In genomic region chr17:78126895-78127239, GRCh38 we compare ENCODE assay signal across 8 cellular contexts. TPM values are rescaled to one million over a fixed set of nuclear protein-coding genes. Genes with fewer than 3 reads are reported as not detected.
DNase-seq lines count a peak whose midpoint lies in the region; ATAC-seq and TF ChIP-seq lines count a peak whose summit lies in the region.

No MANE protein-coding gene starts in this region.

- H3K27ac ChIP-seq in caudate nucleus (ENCODE audit: low read depth, low read length), result peak overlapping the region; percentile 98
- H3K27ac ChIP-seq in muscle layer of duodenum (ENCODE audit: low read length), result no peak overlapping the region

- H3K4me3 ChIP-seq in muscle layer of duodenum (ENCODE audit: low read depth in 1 of 2, low read length in 2 of 2), result peak overlapping the region; percentile 46 to 77

- peak overlapping the region; percentile 89 for H3K27ac Mint-ChIP-seq in stimulated activated naive CD8-positive, alpha-beta T cell treated with anti-CD3 and anti-CD28 coated beads, Interleukin-15, Interleukin-2, amounts not matched to agents 100 ng/mL and 50 ng/mL, for 24 hours
- H3K27ac Mint-ChIP-seq in HFFc6, result no peak overlapping the region

- H3K36me3 ChIP-seq in muscle layer of duodenum (ENCODE audit: control insufficient read depth in 1 of 2, insufficient read depth in 2 of 2, low read length in 2 of 2), result peaks cover 0 to 3% of the 10 kb centered on the region in 2 donors

- H3K4me3 Mint-ChIP-seq in stimulated activated naive CD8-positive, alpha-beta T cell treated with anti-CD3 and anti-CD28 coated beads, Interleukin-15, Interleukin-2, amounts not matched to agents 100 ng/mL and 50 ng/mL, for 24 hours, result peak overlapping the region; percentile 89
- H3K4me3 Mint-ChIP-seq in HFFc6, result no peak overlapping the region

- TF ChIP-seq CTCF in HFFc6 (IDR thresholded peaks at IDR 0.05), result no peak

- peaks cover 27% of the 10 kb centered on the region for H3K36me3 Mint-ChIP-seq in stimulated activated naive CD8-positive, alpha-beta T cell treated with anti-CD3 and anti-CD28 coated beads, Interleukin-15, Interleukin-2, amounts not matched to agents 100 ng/mL and 50 ng/mL, for 24 hours (ENCODE audit: low read depth)
- no peaks in the 10 kb centered on the region for H3K36me3 Mint-ChIP-seq in HFFc6 (ENCODE audit: low read depth)

- H3K9me3 ChIP-seq in muscle layer of duodenum (ENCODE audit: control insufficient read depth in 1 of 2, low read length in 2 of 2), result no peaks in the 10 kb centered on the region

- H3K4me1 Mint-ChIP-seq in stimulated activated naive CD8-positive, alpha-beta T cell treated with anti-CD3 and anti-CD28 coated beads, Interleukin-15, Interleukin-2, amounts not matched to agents 100 ng/mL and 50 ng/mL, for 24 hours (ENCODE audit: low read depth), result peaks cover 71% of the 10 kb centered on the region
- H3K4me1 Mint-ChIP-seq in HFFc6 (ENCODE audit: low read depth), result 0 out of 2 replicates have a peak, but pooled peaks cover 5% of the 10 kb centered on the region

- H3K9me3 Mint-ChIP-seq in stimulated activated naive CD8-positive, alpha-beta T cell treated with anti-CD3 and anti-CD28 coated beads, Interleukin-15, Interleukin-2, amounts not matched to agents 100 ng/mL and 50 ng/mL, for 24 hours, result no peaks in the 10 kb centered on the region
- no peaks in the 10 kb centered on the region for H3K9me3 Mint-ChIP-seq in HFFc6

- no peaks in the 10 kb centered on the region for H3K27me3 Mint-ChIP-seq in stimulated activated naive CD8-positive, alpha-beta T cell treated with anti-CD3 and anti-CD28 coated beads, Interleukin-15, Interleukin-2, amounts not matched to agents 100 ng/mL and 50 ng/mL, for 24 hours
- H3K27me3 Mint-ChIP-seq in HFFc6 (ENCODE audit: insufficient read depth), result peaks cover 18% of the 10 kb centered on the region

- DNase-seq in stimulated activated naive CD8-positive, alpha-beta T cell treated with anti-CD3 and anti-CD28 coated beads, Interleukin-15, Interleukin-2, amounts not matched to agents 100 U/mL and 50 U/mL, for 24 hours, result no peak
- DNase-seq in caudate nucleus (lab: John Stamatoyannopoulos, UW) (no peak), NCI-H2107 (lab: John Stamatoyannopoulos, UW) (no peak), NCI-H1436 (lab: John Stamatoyannopoulos, UW) (no peak), HFFc6 (no peak)

- ATAC-seq in stimulated activated naive CD8-positive, alpha-beta T cell treated with anti-CD3 and anti-CD28 coated beads, Interleukin-15, Interleukin-2, amounts not matched to agents 100 U/mL and 50 U/mL, for 24 hours, result no peak
- ATAC-seq in GM19452 (IDR thresholded peaks at IDR 0.05; ENCODE audit: unreplicated experiment), result no peak

- H3K27me3 ChIP-seq in muscle layer of duodenum (ENCODE audit: low read depth, low read length), result no peaks in the 10 kb centered on the region

- H3K4me1 ChIP-seq in muscle layer of duodenum (ENCODE audit: control insufficient read depth in 1 of 2, insufficient read depth in 2 of 2, low read length in 2 of 2), result peaks cover 10 to 64% of the 10 kb centered on the region in 2 donors

RNA-seq across cellular contexts. Expression of gene TMC6, which starts 1.7 kb away (rescaled TPM):
- under 1 TPM in 2 of 6 experiments, not detected in 4; 0.20 to 0.59 TPM for total RNA-seq in HFFc6 (2021; fragmentation: NEBNext Ultra II Directional; extraction: Animal tissue kit (Norgen Biotek cat#: 25700))

RNA-seq across cellular contexts. Expression of gene TMC8, which starts 3.7 kb away (rescaled TPM):
- total RNA-seq in HFFc6 (2021; fragmentation: NEBNext Ultra II Directional; extraction: Animal tissue kit (Norgen Biotek cat#: 25700)), result not detected

RNA-seq across cellular contexts. Expression of gene C17orf99, which starts 19.3 kb away (rescaled TPM):
- total RNA-seq in HFFc6 (2021; fragmentation: NEBNext Ultra II Directional; extraction: Animal tissue kit (Norgen Biotek cat#: 25700)), result not detected

RNA-seq across cellular contexts. Expression of gene SYNGR2, which starts 41.5 kb away (rescaled TPM):
- total RNA-seq in HFFc6 (2021; fragmentation: NEBNext Ultra II Directional; extraction: Animal tissue kit (Norgen Biotek cat#: 25700)), result 100 to 1,000 TPM in 1 of 6 experiments, 10 to 100 TPM in 5; 44.6 to 104 (median 54.7) TPM

RNA-seq across cellular contexts. Expression of gene TK1, which starts 60.0 kb away (rescaled TPM):
- total RNA-seq in HFFc6 (2021; fragmentation: NEBNext Ultra II Directional; extraction: Animal tissue kit (Norgen Biotek cat#: 25700)), result 100 to 1,000 TPM in 4 of 6 experiments, 10 to 100 TPM in 2; 75.8 to 145 (median 136) TPM
